Comparison of ENCODE assay signal across 22 cellular contexts in the genomic region with DNA sequence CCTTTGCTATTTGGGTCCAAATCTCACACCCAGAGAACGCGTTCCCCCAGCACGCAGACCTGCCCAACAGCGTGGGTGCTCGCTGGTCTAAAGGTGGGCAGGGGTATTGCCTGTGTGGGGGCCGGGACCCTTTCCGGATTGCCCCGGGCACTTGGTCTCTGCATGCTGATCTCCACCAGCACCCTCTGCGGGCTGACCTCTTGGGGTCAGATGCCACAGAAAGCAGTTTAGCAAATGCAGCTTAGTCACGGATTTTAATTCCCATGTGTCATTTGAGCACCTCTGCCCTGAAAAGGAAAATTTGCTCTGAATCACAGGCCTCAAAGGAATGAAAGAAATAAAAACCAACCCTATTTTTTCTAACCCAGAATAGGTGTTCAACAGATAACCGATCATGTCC. TPM values are rescaled to one million over a fixed set of nuclear protein-coding genes. Genes with fewer than 3 reads are reported as not detected.
DNase-seq lines count a peak whose midpoint lies in the region; ATAC-seq and TF ChIP-seq lines count a peak whose summit lies in the region.
"Had no signal": no experiment of that assay in that cellular context is flagged by ENCODE, and none has a peak within 500 bp of the region (broad histone marks: within the 10 kb centered on the region; RNA-seq: fewer than 3 reads in every experiment).

No MANE protein-coding gene starts in this region.

- H3K9me3 ChIP-seq in PC-3 (ENCODE audit: low read length) (no peaks in the 10 kb centered on the region), endodermal cell (ENCODE audit: control insufficient read depth, low read length) (no peaks in the 10 kb centered on the region)
- H3K9me3 ChIP-seq: Caco-2, left lung, Peyer's patch had no signal

- 79 to 88% methylated on average over 5 to 11 of the region's 11 CpGs for WGBS in endodermal cell (ENCODE audit: insufficient coverage in 1 of 2, insufficient read length in 1 of 2), 2 experiments

- POLR2A ChIA-PET in PC-3 (lab: Charles Lee; ENCODE audit: unreplicated experiment) = no interaction called here

- H3K36me3 Mint-ChIP-seq in endodermal cell (ENCODE audit: low read depth) = no peaks in the 10 kb centered on the region
- no peaks in the 10 kb centered on the region for H3K36me3 Mint-ChIP-seq in nephron progenitor cell (ENCODE audit: low read depth)
- H3K36me3 Mint-ChIP-seq in natural killer cell = no peaks in the 10 kb centered on the region

- H2AFZ ChIP-seq in PC-3 (ENCODE audit: low read length) = no peak overlapping the region

- H3K79me2 ChIP-seq in PC-3 (ENCODE audit: low read length) = no peaks in the 10 kb centered on the region

- H4K20me1 ChIP-seq in PC-3 (ENCODE audit: low read length) = no peaks in the 10 kb centered on the region

- CTCF ChIA-PET in PC-3 (lab: Charles Lee) = no interaction called here

- H3K27me3 Mint-ChIP-seq in endodermal cell (ENCODE audit: insufficient read depth) (peaks cover 14% of the 10 kb centered on the region), nephron progenitor cell (ENCODE audit: low read depth, poor library complexity) (peaks cover 11% of the 10 kb centered on the region), natural killer cell (ENCODE audit: low read depth in 2 of 2) (peaks cover 2 to 7% of the 10 kb centered on the region in 2 donors)

- no peak overlapping the region for H3K27ac ChIP-seq in PC-3 (ENCODE audit: low read length)
- peak overlapping the region; percentile 66 for H3K27ac ChIP-seq in endodermal cell (ENCODE audit: low read depth, low read length)
- H3K27ac ChIP-seq: coronary artery, epithelial cell of prostate, left lung, Peyer's patch, VCaP had no signal

- intact Hi-C loops in PC-3 (cut with micrococcal nuclease) = loop anchor here (5.0 kb wide), 1 partner anchor 54 kb away; no protein-coding TSS in a partner anchor
- intact Hi-C loops in natural killer cell (cut with micrococcal nuclease) = no loop called here

- H3K4me2 ChIP-seq in PC-3 (ENCODE audit: low read length) = peak overlapping the region; percentile 28

- no TSS peak for BruUV-seq in PC-3 (replicated peaks; lab: Mats Ljungman, UMichigan)

- H3K36me3 ChIP-seq in PC-3 (ENCODE audit: low read depth, low read length) = no peaks in the 10 kb centered on the region
- H3K36me3 ChIP-seq in endodermal cell (ENCODE audit: control insufficient read depth, insufficient read depth, low read length) = no peaks in the 10 kb centered on the region
- H3K36me3 ChIP-seq: left lung, Peyer's patch had no signal

- ATAC-seq in PC-3 (peak; percentile 56), GM19324 (IDR thresholded peaks at IDR 0.05; ENCODE audit: low FRiP score, unreplicated experiment) (no peak), natural killer cell (no peak), GM21786 (IDR thresholded peaks at IDR 0.05; ENCODE audit: unreplicated experiment) (no peak)
- ATAC-seq: activated CD8-positive, alpha-beta T cell treated with anti-CD3 and anti-CD28 coated beads, Interleukin-2, amount 10 ng/mL, durations not matched to agents 7 days and 5 days; left lung; naive thymus-derived CD4-positive, alpha-beta T cell had no signal

- H3K4me1 ChIP-seq in PC-3 (ENCODE audit: insufficient read depth, low read length) = peaks cover 12% of the 10 kb centered on the region
- H3K4me1 ChIP-seq in endodermal cell (ENCODE audit: control insufficient read depth, insufficient read depth, low read length) = peaks cover 19% of the 10 kb centered on the region
- H3K4me1 ChIP-seq: Caco-2, left lung, Peyer's patch had no signal

- H3K27me3 ChIP-seq in PC-3 (ENCODE audit: low read length) = no peaks in the 10 kb centered on the region
- no peaks in the 10 kb centered on the region for H3K27me3 ChIP-seq in endodermal cell (ENCODE audit: control insufficient read depth, insufficient read depth, low read length, poor library complexity, severe bottlenecking)
- H3K27me3 ChIP-seq: left lung, Peyer's patch had no signal

- DNase-seq in ELF-1 (ENCODE audit: low read depth, low spot score) = peak; percentile 60
- DNase-seq in PC-3 = peak; percentile 62
- no peak for DNase-seq in endodermal cell
- DNase-seq in nephron progenitor cell = peak; percentile 41
- DNase-seq in nucleus accumbens (lab: John Stamatoyannopoulos, UW) = no peak
- DNase-seq in natural killer cell = no peak
- DNase-seq: activated CD8-positive, alpha-beta T cell treated with anti-CD3 and anti-CD28 coated beads, Interleukin-2, amount 10 ng/mL, durations not matched to agents 7 days and 5 days; amniotic stem cell; Caco-2; GOT3; left lung; naive thymus-derived CD4-positive, alpha-beta T cell; NCI-H2029 treated with DMSO at 0.1 percent for 48 hours; NCI-H526; Peyer's patch; substantia nigra; SW 1271 had no signal

- no peak overlapping the region for H3K4me3 Mint-ChIP-seq in endodermal cell
- H3K4me3 Mint-ChIP-seq in nephron progenitor cell = peak overlapping the region; percentile 26
- H3K4me3 Mint-ChIP-seq in natural killer cell = no peak overlapping the region
- H3K4me3 Mint-ChIP-seq: activated CD8-positive, alpha-beta T cell treated with anti-CD3 and anti-CD28 coated beads, Interleukin-2, amount 10 ng/mL, durations not matched to agents 7 days and 5 days; naive thymus-derived CD4-positive, alpha-beta T cell had no signal

- H3K4me3 ChIP-seq in PC-3 (ENCODE audit: low read length) = no peak overlapping the region
- no peak overlapping the region for H3K4me3 ChIP-seq in endodermal cell (ENCODE audit: low read length)
- H3K4me3 ChIP-seq: coronary artery, left lung, Peyer's patch had no signal

- H3K4me1 Mint-ChIP-seq in endodermal cell = peaks cover 22% of the 10 kb centered on the region
- H3K4me1 Mint-ChIP-seq in nephron progenitor cell = peaks cover 47% of the 10 kb centered on the region
- no peaks in the 10 kb centered on the region for H3K4me1 Mint-ChIP-seq in natural killer cell
- H3K4me1 Mint-ChIP-seq: naive thymus-derived CD4-positive, alpha-beta T cell had no signal

- TF ChIP-seq CTCF in PC-3 (conservative IDR thresholded peaks at IDR 0.05; ENCODE audit: low read depth, low read length) (no peak), endodermal cell (conservative IDR thresholded peaks at IDR 0.05) (no peak), nephron progenitor cell (IDR thresholded peaks at IDR 0.05) (no peak), natural killer cell (IDR thresholded peaks at IDR 0.05) (no peak)

- H3K27ac Mint-ChIP-seq in endodermal cell (no peak overlapping the region), nephron progenitor cell (peak overlapping the region; percentile 98), natural killer cell (no peak overlapping the region)
- H3K27ac Mint-ChIP-seq: activated CD8-positive, alpha-beta T cell treated with anti-CD3 and anti-CD28 coated beads, Interleukin-2, amount 10 ng/mL, durations not matched to agents 7 days and 5 days; naive thymus-derived CD4-positive, alpha-beta T cell had no signal

- H3K9ac ChIP-seq in PC-3 (ENCODE audit: low read length) (no peak overlapping the region), endodermal cell (ENCODE audit: extremely low read depth, low read length, poor library complexity, severe bottlenecking) (no peak overlapping the region)

- no peaks in the 10 kb centered on the region for H3F3A ChIP-seq in PC-3 (ENCODE audit: low read length, unreplicated experiment)

- H3K9me2 ChIP-seq in PC-3 (replicated peaks; ENCODE audit: low read length) = no peaks in the 10 kb centered on the region

- no peaks in the 10 kb centered on the region for H3K9me3 Mint-ChIP-seq in endodermal cell
- no peaks in the 10 kb centered on the region for H3K9me3 Mint-ChIP-seq in nephron progenitor cell
- H3K9me3 Mint-ChIP-seq in natural killer cell = no peaks in the 10 kb centered on the region
- H3K9me3 Mint-ChIP-seq: naive thymus-derived CD4-positive, alpha-beta T cell had no signal

RNA-seq across cellular contexts. Expression of a gene that starts 46.7 kb away (rescaled TPM):
- 0.04 and 0.17 TPM in 2 replicates for total RNA-seq in PC-3 (2014; rRNA removed)
- under 1 TPM; 0.13 to 0.20 TPM for total RNA-seq in endodermal cell
- polyA plus RNA-seq in endodermal cell (2013, experiment 1 of 2) = 0.18 TPM
- polyA plus RNA-seq in endodermal cell (2013, experiment 2 of 2) = 0.08 TPM
- total RNA-seq in natural killer cell = under 1 TPM; 0.33 to 0.48 (median 0.38) TPM

Comparison
In these comparisons a context has a peak if more than half of its experiments do, and no peak if none do; other contexts are left out.
1. DNase-seq: peak in ELF-1 (single experiment), PC-3 (single experiment) and nephron progenitor cell (single experiment); none in endodermal cell (single experiment), nucleus accumbens (0 of 56) and natural killer cell (single experiment).